1 cellular context compared by ENCODE assay signal in genomic region chr6:108559097-108559883, GRCh38.
A peak's percentile ranks its signal among the peaks of the same experiment; 100 is the strongest.
TF ChIP-seq lines count a peak whose summit lies in the region.

No MANE protein-coding gene starts in this region.

TF ChIP-seq in H1, 55 proteins besides CTCF, POLR2A, EP300 and RAD21 (continued from another document):
- TF ChIP-seq RNF2 (IDR thresholded peaks at IDR 0.05; ENCODE audit: borderline replicate concordance, low read depth, low read length, missing control alignments, poor library complexity, severe bottlenecking): no peak
- no peak for TF ChIP-seq USF2 (IDR thresholded peaks at IDR 0.05; ENCODE audit: low read length)
- TF ChIP-seq POU5F1 (IDR thresholded peaks at IDR 0.05; ENCODE audit: low read depth, low read length): no peak
- no peak for TF ChIP-seq CBX5 (IDR thresholded peaks at IDR 0.05; ENCODE audit: low read depth, low read length)
- TF ChIP-seq SIN3A (conservative IDR thresholded peaks at IDR 0.05 in 1 of 2, IDR thresholded peaks at IDR 0.05 in 1 of 2; ENCODE audit: low read depth in 1 of 2, low read length in 2 of 2): peak in 1 of 2 experiments; percentile 41; a peak in 1 of 4 replicates
- no peak for TF ChIP-seq KDM5A (IDR thresholded peaks at IDR 0.05; ENCODE audit: low read length)
- TF ChIP-seq RXRA (IDR thresholded peaks at IDR 0.05; ENCODE audit: insufficient read depth, low read depth, low read length): no peak
- TF ChIP-seq SP4 (IDR thresholded peaks at IDR 0.05; ENCODE audit: low read length): no peak
- no peak for TF ChIP-seq NANOG (IDR thresholded peaks at IDR 0.05; ENCODE audit: insufficient read depth, low read depth, low read length, poor library complexity, severe bottlenecking)
- no peak for TF ChIP-seq FOSL1 (IDR thresholded peaks at IDR 0.05; ENCODE audit: insufficient read depth, low read depth, low read length)
- 0 out of 2 replicates have a peak, but pooled peaks have one; percentile 8 for TF ChIP-seq MAX (IDR thresholded peaks at IDR 0.05)
- TF ChIP-seq EGR1 (IDR thresholded peaks at IDR 0.05; ENCODE audit: borderline replicate concordance, low read depth, low read length): no peak
- no peak for TF ChIP-seq YY1 (IDR thresholded peaks at IDR 0.05; ENCODE audit: low read depth, low read length)
- TF ChIP-seq ASH2L (IDR thresholded peaks at IDR 0.05; ENCODE audit: low read length): peak; percentile 45
- peak; percentile 94 for TF ChIP-seq KDM4A (IDR thresholded peaks at IDR 0.05; ENCODE audit: low read depth, low read length, severe bottlenecking)
- TF ChIP-seq RFX5 (IDR thresholded peaks at IDR 0.05; ENCODE audit: borderline replicate concordance, low read depth, low read length): no peak
- no peak for TF ChIP-seq E2F6 (IDR thresholded peaks at IDR 0.05)
- TF ChIP-seq TAF1 (IDR thresholded peaks at IDR 0.05; ENCODE audit: low read depth, low read length): 0 out of 2 replicates have a peak, but pooled peaks have one; percentile 23
- no peak for TF ChIP-seq BRCA1 (IDR thresholded peaks at IDR 0.05; ENCODE audit: low read depth, low read length)
- TF ChIP-seq RBBP5 (IDR thresholded peaks at IDR 0.05; ENCODE audit: borderline replicate concordance, low read depth, low read length): no peak; the same call in 1 of the 2 replicates
- TF ChIP-seq CTBP2 (IDR thresholded peaks at IDR 0.05; ENCODE audit: borderline replicate concordance, insufficient read depth, insufficient read length, low read length): no peak
- no peak for TF ChIP-seq ATF3 (IDR thresholded peaks at IDR 0.05; ENCODE audit: insufficient read depth, low read depth, low read length)
- TF ChIP-seq KDM1A (IDR thresholded peaks at IDR 0.05; ENCODE audit: borderline replicate concordance, low read length): no peak
- no peak for TF ChIP-seq CHD2 (IDR thresholded peaks at IDR 0.05; ENCODE audit: low read length)
- no peak for TF ChIP-seq CHD7 (IDR thresholded peaks at IDR 0.05; ENCODE audit: insufficient replicate concordance, low read length)
- no peak for TF ChIP-seq HDAC2 (IDR thresholded peaks at IDR 0.05; ENCODE audit: borderline replicate concordance in 1 of 2, low read depth in 2 of 2, low read length in 2 of 2)
- no peak for TF ChIP-seq TEAD4 (IDR thresholded peaks at IDR 0.05; ENCODE audit: low read depth, low read length)
- no peak for TF ChIP-seq SIX5 (IDR thresholded peaks at IDR 0.05; ENCODE audit: low read depth, low read length)
- no peak for TF ChIP-seq SP2 (IDR thresholded peaks at IDR 0.05; ENCODE audit: low read length)
- TF ChIP-seq CBX8 (IDR thresholded peaks at IDR 0.05; ENCODE audit: borderline replicate concordance, low read depth, low read length): no peak
